8 cellular contexts compared by ENCODE assay signal in the genomic region with DNA sequence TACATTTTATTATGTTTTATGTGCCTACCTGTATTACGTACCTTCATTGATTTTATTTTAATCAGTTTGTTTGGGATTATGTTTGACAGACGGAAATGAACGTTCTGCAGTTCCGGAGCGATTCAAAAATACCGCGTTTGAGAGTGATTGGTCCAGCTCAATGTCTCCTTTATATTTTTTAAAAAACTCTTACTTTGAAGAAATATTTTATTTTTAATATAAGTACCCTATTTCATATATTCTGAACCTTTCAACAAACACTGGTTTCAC.
A peak's percentile ranks its signal among the peaks of the same experiment; 100 is the strongest.
DNase-seq lines count a peak whose midpoint lies in the region; ATAC-seq, FAIRE-seq and TF ChIP-seq lines count a peak whose summit lies in the region.

No MANE protein-coding gene starts in this region.

- peak overlapping the region; percentile 65 for H3K4me2 ChIP-seq in DND-41 (ENCODE audit: insufficient read depth, low read length)

- H3K9ac ChIP-seq in DND-41 (ENCODE audit: low read depth, low read length) (peak overlapping the region; percentile 89), kidney (ENCODE audit: low read length in 2 of 2) (no peak overlapping the region), subcutaneous abdominal adipose tissue (ENCODE audit: low read length in 5 of 5) (peak overlapping the region in 1 of 5 donors; percentile 71)

- H3K27ac ChIP-seq in DND-41 (ENCODE audit: low read length): peak overlapping the region; percentile 98
- H3K27ac ChIP-seq in KOPT-K1 (ENCODE audit: low read depth, low read length, poor library complexity, severe bottlenecking): peak overlapping the region; percentile 95
- H3K27ac ChIP-seq in kidney (ENCODE audit: low read depth in 2 of 2, low read length in 2 of 2): no peak overlapping the region
- no peak overlapping the region for H3K27ac ChIP-seq in subcutaneous abdominal adipose tissue (ENCODE audit: low read depth, low read length)

- ATAC-seq in DND-41 (ENCODE audit: insufficient read depth, low read depth): peak; percentile 5
- ATAC-seq in HG03571 (IDR thresholded peaks at IDR 0.05; ENCODE audit: unreplicated experiment): no peak
- ATAC-seq in HG02678 (IDR thresholded peaks at IDR 0.05; ENCODE audit: unreplicated experiment): no peak
- no peak for ATAC-seq in HG03565 (IDR thresholded peaks at IDR 0.05; ENCODE audit: unreplicated experiment)

- intact Hi-C loops in kidney (cut with DNase I): no loop called here

- peaks cover 6% of the 10 kb centered on the region; the same call in 1 of the 2 replicates for H4K20me1 ChIP-seq in DND-41 (ENCODE audit: insufficient read depth, low read length)

- peaks cover 27% of the 10 kb centered on the region for H3K79me2 ChIP-seq in DND-41 (ENCODE audit: insufficient read depth, low read length)

- in situ Hi-C loops in astrocyte of the spinal cord (cut with HindIII; ENCODE audit: low sequenced_read_pairs): no loop called here

- TF ChIP-seq CTCF in DND-41 (IDR thresholded peaks at IDR 0.05; ENCODE audit: borderline replicate concordance, extremely low read depth, low read length, poor library complexity, severe bottlenecking) (no peak), astrocyte of the spinal cord (IDR thresholded peaks at IDR 0.05; ENCODE audit: low read depth, low read length) (no peak), kidney (IDR thresholded peaks at IDR 0.05; ENCODE audit: borderline replicate concordance, extremely low read depth, insufficient read depth) (no peak)

- H2AFZ ChIP-seq in DND-41 (ENCODE audit: low read depth, low read length): no peak overlapping the region; the same call in 1 of the 2 replicates

- peaks cover 28% of the 10 kb centered on the region for H3K4me1 ChIP-seq in DND-41 (ENCODE audit: insufficient read depth, low read length)
- H3K4me1 ChIP-seq in kidney (ENCODE audit: control insufficient read depth in 1 of 2, insufficient read depth in 1 of 2, low read depth in 1 of 2, low read length in 2 of 2): peaks cover 0 to 6% of the 10 kb centered on the region in 2 donors
- H3K4me1 ChIP-seq in subcutaneous abdominal adipose tissue (ENCODE audit: control insufficient read depth in 5 of 5, insufficient read depth in 5 of 5, low read length in 5 of 5): peaks cover 1 to 22% (median 13%) of the 10 kb centered on the region in 5 donors

- no peak for FAIRE-seq in kidney (lab: Jason Lieb, UNC)

- no peaks in the 10 kb centered on the region for H3K27me3 ChIP-seq in DND-41 (ENCODE audit: insufficient read depth, low read length, poor library complexity)
- peaks cover 6 to 34% (median 10%) of the 10 kb centered on the region in 5 donors for H3K27me3 ChIP-seq in subcutaneous abdominal adipose tissue (ENCODE audit: control insufficient read depth in 5 of 5, insufficient read depth in 4 of 5, low read length in 5 of 5)

- DNase-seq in DND-41: no peak
- no peak for DNase-seq in astrocyte of the spinal cord (ENCODE audit: low read depth, low spot score)
- no peak for DNase-seq in kidney

- H3K36me3 ChIP-seq in DND-41 (ENCODE audit: insufficient read depth, low read length) (peaks cover 7% of the 10 kb centered on the region; the same call in 1 of the 2 replicates), KOPT-K1 (ENCODE audit: insufficient read depth, low read length) (no peaks in the 10 kb centered on the region), kidney (ENCODE audit: control insufficient read depth in 1 of 2, insufficient read depth in 2 of 2, low read length in 2 of 2) (no peaks in the 10 kb centered on the region), subcutaneous abdominal adipose tissue (ENCODE audit: control insufficient read depth in 5 of 5, insufficient read depth in 5 of 5, low read length in 5 of 5) (no peaks in the 10 kb centered on the region)

- H3K9me3 ChIP-seq in DND-41 (ENCODE audit: insufficient read depth, low read length, severe bottlenecking) (no peaks in the 10 kb centered on the region), KOPT-K1 (ENCODE audit: insufficient read depth, low read length, poor library complexity, severe bottlenecking) (no peaks in the 10 kb centered on the region), kidney (ENCODE audit: control insufficient read depth in 1 of 2, low read length in 2 of 2) (peaks cover 2% of the 10 kb centered on the region in 2 donors), subcutaneous abdominal adipose tissue (ENCODE audit: control insufficient read depth in 5 of 5, low read length in 5 of 5) (no peaks in the 10 kb centered on the region)

- H3K4me3 ChIP-seq in DND-41 (ENCODE audit: low read depth in 1 of 2, low read length in 2 of 2) (peak overlapping the region; percentile 52 to 67), astrocyte of the spinal cord (ENCODE audit: low read depth, low read length) (peak overlapping the region; percentile 87), kidney (ENCODE audit: low read length in 2 of 2) (peak overlapping the region; percentile 59 to 62), subcutaneous abdominal adipose tissue (ENCODE audit: low read depth in 1 of 5, low read length in 5 of 5) (peak overlapping the region; percentile 52 to 88 (median 73))

Comparison
In these comparisons a context has a peak if more than half of its experiments do, and no peak if none do; other contexts are left out.
1. H3K27ac ChIP-seq: peak in DND-41 (single experiment) and KOPT-K1 (single experiment); none in kidney (0 of 2) and subcutaneous abdominal adipose tissue (single experiment).
2. Peak in every context shown above with its lines, with median percentiles within 50 percentile points of each other: H3K4me3 ChIP-seq.